ENCODE assay signal across 10 cellular contexts in the genomic region with DNA sequence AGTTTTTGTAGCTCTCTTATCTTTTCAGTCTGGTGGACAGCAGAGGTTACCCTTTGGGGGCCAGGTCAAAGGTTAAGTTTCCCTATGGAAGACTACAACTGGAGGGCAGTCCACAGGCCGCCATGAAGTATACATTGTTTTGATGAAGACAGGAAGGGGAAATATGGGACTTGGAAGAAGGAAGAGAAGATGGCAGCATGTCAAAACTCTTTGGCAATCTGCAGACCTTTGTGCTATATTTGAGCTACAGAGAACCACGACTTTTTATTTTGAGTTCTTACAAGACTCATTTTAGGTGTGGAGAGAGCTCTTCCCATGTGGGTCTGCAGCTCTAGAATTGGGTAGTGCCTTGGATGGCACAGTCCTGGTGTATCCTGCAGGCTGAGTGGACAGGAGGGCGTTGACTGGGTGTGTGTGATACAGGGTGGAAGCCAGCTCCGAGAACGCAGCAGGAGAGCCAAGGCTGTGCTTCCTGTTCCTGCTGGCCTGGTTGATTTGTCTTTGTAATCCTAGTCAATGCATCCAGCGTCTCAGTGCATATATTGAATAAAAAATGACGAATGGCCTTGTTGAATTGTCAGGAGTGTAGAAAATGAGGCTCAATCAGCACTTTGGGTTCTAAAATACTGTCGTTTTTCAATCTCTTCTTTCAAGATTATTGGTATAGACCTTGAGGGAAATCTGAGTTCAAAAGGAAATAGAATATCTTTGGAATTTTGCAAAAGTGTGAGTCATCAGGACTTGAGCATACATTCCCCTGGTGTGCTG. TPM values are rescaled to one million over a fixed set of nuclear protein-coding genes. Genes with fewer than 3 reads are reported as not detected.
DNase-seq lines count a peak whose midpoint lies in the region; ATAC-seq and TF ChIP-seq lines count a peak whose summit lies in the region.
"Had no signal": no experiment of that assay in that cellular context is flagged by ENCODE, and none has a peak within 500 bp of the region (broad histone marks: within the 10 kb centered on the region; RNA-seq: fewer than 3 reads in every experiment).

No MANE protein-coding gene starts in this region.

- no peaks in the 10 kb centered on the region for H3K36me3 ChIP-seq in CD4-positive, alpha-beta memory T cell (ENCODE audit: insufficient read depth, low read length)
- H3K36me3 ChIP-seq in Loucy (ENCODE audit: insufficient read depth, low read length), result no peaks in the 10 kb centered on the region

- peaks cover 96% of the 10 kb centered on the region for H3K79me2 ChIP-seq in Loucy (ENCODE audit: insufficient read depth, low read length)

- H3K36me3 Mint-ChIP-seq in CD4-positive, alpha-beta memory T cell, result peaks cover 1 to 4% of the 10 kb centered on the region in 2 donors

- in situ Hi-C loops in GM13977 (cut with MboI; ENCODE audit: low pct_unique_long_range_greater_than_20kb, low sequenced_read_pairs, unreplicated experiment), result no loop called here

- peaks cover 99% of the 10 kb centered on the region for H3K4me1 ChIP-seq in CD4-positive, alpha-beta memory T cell (ENCODE audit: insufficient read depth, low read length)
- H3K4me1 ChIP-seq in Loucy (ENCODE audit: insufficient read depth, low read length, poor library complexity, severe bottlenecking), result peaks cover 65% of the 10 kb centered on the region

- H3F3A ChIP-seq in Loucy (ENCODE audit: low read depth), result peaks cover 6% of the 10 kb centered on the region

- H3K4me3 ChIP-seq in CD4-positive, alpha-beta memory T cell (ENCODE audit: low read length in 2 of 2), result no peak overlapping the region
- H3K4me3 ChIP-seq in Loucy (ENCODE audit: low read length, poor library complexity, severe bottlenecking), result no peak overlapping the region

- H4K20me1 ChIP-seq in Loucy (ENCODE audit: insufficient read depth, low read length, poor library complexity, severe bottlenecking), result peaks cover 77% of the 10 kb centered on the region

- H3K27me3 Mint-ChIP-seq in CD4-positive, alpha-beta memory T cell, result no peaks in the 10 kb centered on the region
- H3K27me3 Mint-ChIP-seq: central memory CD8-positive, alpha-beta T cell had no signal

- intact Hi-C loops in CD4-positive, alpha-beta memory T cell (cut with micrococcal nuclease), result no loop called here

- no peak for DNase-seq in CD4-positive, alpha-beta memory T cell
- peak; percentile 69 for DNase-seq in dermis blood vessel endothelial cell
- DNase-seq in myocyte (ENCODE audit: low read depth), result peak; percentile 37
- no peak for DNase-seq in GM13977 (ENCODE audit: low spot score)
- DNase-seq in activated CD4-positive, alpha-beta T cell treated with anti-CD3 and anti-CD28 coated beads for 48 hours, result no peak
- DNase-seq: MV-4-11 had no signal

- H3K27ac Mint-ChIP-seq in CD4-positive, alpha-beta memory T cell, result peak overlapping the region in 6 of 7 donors; percentile 52 to 84 (median 78)

- CTCF ChIA-PET in CD4-positive, alpha-beta memory T cell (lab: Charles Lee; ENCODE audit: partially characterized antibody), result interaction anchor here (0.8 to 33.3 kb wide), 5 partner anchors 13 to 265 kb away, joined by 3 to 1033 read pairs (median 6); a partner anchor contains a TSS

- no peak overlapping the region for H3K9ac ChIP-seq in Loucy (ENCODE audit: low read depth, low read length, poor library complexity, severe bottlenecking)

- H3K4me2 ChIP-seq in Loucy (ENCODE audit: low read depth, low read length, poor library complexity, severe bottlenecking), result peak overlapping the region; percentile 87

- TF ChIP-seq CTCF in Loucy (conservative IDR thresholded peaks at IDR 0.05; ENCODE audit: low read length) (no peak), GM13977 (IDR thresholded peaks at IDR 0.05; ENCODE audit: extremely low read depth, insufficient read depth, missing control alignments) (no peak)

- H3K4me3 Mint-ChIP-seq in CD4-positive, alpha-beta memory T cell, result peak overlapping the region in 6 of 8 donors; percentile 36 to 67 (median 48)
- H3K4me3 Mint-ChIP-seq: central memory CD8-positive, alpha-beta T cell had no signal

- H3K4me1 Mint-ChIP-seq in CD4-positive, alpha-beta memory T cell, result peaks cover 0 to 58% (median 53%) of the 10 kb centered on the region in 4 donors

- H3K27ac ChIP-seq in CD4-positive, alpha-beta memory T cell (ENCODE audit: low read depth, low read length), result peak overlapping the region; percentile 37

- ATAC-seq in GM19351 (IDR thresholded peaks at IDR 0.05; ENCODE audit: unreplicated experiment), result no peak
- no peak for ATAC-seq in GM18907 (IDR thresholded peaks at IDR 0.05; ENCODE audit: unreplicated experiment)

- no peaks in the 10 kb centered on the region for H3K9me2 ChIP-seq in Loucy (replicated peaks; ENCODE audit: low read depth, low read length)

- POLR2A ChIA-PET in CD4-positive, alpha-beta memory T cell (lab: Charles Lee; ENCODE audit: partially characterized antibody), result interaction anchor here (0.6 to 18.4 kb wide), 3 partner anchors 8 to 22 kb away, joined by 4 to 449 read pairs (median 169); a partner anchor contains a TSS

- no peaks in the 10 kb centered on the region for H3K9me3 Mint-ChIP-seq in CD4-positive, alpha-beta memory T cell
- H3K9me3 Mint-ChIP-seq: central memory CD8-positive, alpha-beta T cell had no signal

- H3K9me3 ChIP-seq in CD4-positive, alpha-beta memory T cell (ENCODE audit: control insufficient read depth in 1 of 2, low read length in 2 of 2), result no peaks in the 10 kb centered on the region
- H3K9me3 ChIP-seq in Loucy (ENCODE audit: insufficient read depth, low read depth, low read length), result no peaks in the 10 kb centered on the region

- H3K27me3 ChIP-seq in CD4-positive, alpha-beta memory T cell (ENCODE audit: insufficient read depth, low read length), result no peaks in the 10 kb centered on the region
- no peaks in the 10 kb centered on the region for H3K27me3 ChIP-seq in Loucy (ENCODE audit: insufficient read depth, low read length, poor library complexity, severe bottlenecking)

- H2AFZ ChIP-seq in Loucy (ENCODE audit: low read length), result no peak overlapping the region

RNA-seq across cellular contexts. Expression of a gene that starts 11.5 kb away (rescaled TPM):
- 10 to 100 TPM; 69.1 to 73.6 TPM for total RNA-seq in CD4-positive, alpha-beta memory T cell
- polyA plus RNA-seq in CD4-positive, alpha-beta memory T cell, result 10 to 100 TPM; 58.3 to 64.0 TPM
- 338 and 347 TPM in 2 replicates for total RNA-seq in dermis blood vessel endothelial cell
- total RNA-seq in myocyte, result 650 and 854 TPM in 2 replicates
- polyA plus RNA-seq in myocyte (2012), result 261 TPM

Comparison
In these comparisons a context has a peak if more than half of its experiments do, and no peak if none do; other contexts are left out.
1. DNase-seq: peak in dermis blood vessel endothelial cell (single experiment) and myocyte (single experiment); none in CD4-positive, alpha-beta memory T cell (0 of 5), GM13977 (single experiment) and activated CD4-positive, alpha-beta T cell treated with anti-CD3 and anti-CD28 coated beads for 48 hours (single experiment).